In genomic region chr7:75611557-75612178, GRCh38 we compare ENCODE assay signal across 11 cellular contexts.
DNase-seq lines count a peak whose midpoint lies in the region; ATAC-seq and TF ChIP-seq lines count a peak whose summit lies in the region.
"Had no signal": no experiment of that assay in that cellular context is flagged by ENCODE, and none has a peak within 500 bp of the region (broad histone marks: within the 10 kb centered on the region; RNA-seq: fewer than 3 reads in every experiment).

No MANE protein-coding gene starts in this region.

- intact Hi-C loops in mucosa of descending colon (cut with DNase I, micrococcal nuclease) (no loop called here), natural killer cell (cut with micrococcal nuclease) (no loop called here)

- no peaks in the 10 kb centered on the region for H3K36me3 Mint-ChIP-seq in natural killer cell
- H3K36me3 Mint-ChIP-seq in activated T-cell treated with anti-CD3 and anti-CD28 coated beads, Interleukin-2, amount 50 U/mL, for 4 hours (ENCODE audit: insufficient read depth) = no peaks in the 10 kb centered on the region

- TF ChIP-seq POLR2A in tibial nerve (IDR thresholded peaks at IDR 0.05) = peak in 1 of 2 donors; percentile 21

- TF ChIP-seq EP300 in tibial nerve (IDR thresholded peaks at IDR 0.05) = peak; percentile 80 to 94

- no peaks in the 10 kb centered on the region for H3K27me3 Mint-ChIP-seq in natural killer cell (ENCODE audit: low read depth in 2 of 2)
- H3K27me3 Mint-ChIP-seq in activated T-cell treated with anti-CD3 and anti-CD28 coated beads, Interleukin-2, amount 50 U/mL, for 4 hours (ENCODE audit: low read depth) = no peaks in the 10 kb centered on the region

- H3K27ac Mint-ChIP-seq in natural killer cell = no peak overlapping the region
- H3K27ac Mint-ChIP-seq: T-helper 1 cell treated with Interleukin-12 subunit alpha and Interleukin-12 subunit beta and Interleukin-4 antibody, amounts not matched to agents 30 μg/mL and 1 μg/mL, for 36 hours had no signal

- no peaks in the 10 kb centered on the region for H3K9me3 ChIP-seq in mucosa of descending colon
- no peaks in the 10 kb centered on the region for H3K9me3 ChIP-seq in tibial nerve
- H3K9me3 ChIP-seq in SJCRH30 (replicated peaks) = no peaks in the 10 kb centered on the region
- H3K9me3 ChIP-seq: MG63 had no signal

- no peak overlapping the region for H3K4me3 Mint-ChIP-seq in natural killer cell
- no peak overlapping the region for H3K4me3 Mint-ChIP-seq in activated T-cell treated with anti-CD3 and anti-CD28 coated beads, Interleukin-2, amount 50 U/mL, for 4 hours
- H3K4me3 Mint-ChIP-seq: T-helper 1 cell treated with Interleukin-12 subunit alpha and Interleukin-12 subunit beta and Interleukin-4 antibody, amounts not matched to agents 30 μg/mL and 1 μg/mL, for 36 hours had no signal

- H3K27me3 ChIP-seq in tibial nerve = no peaks in the 10 kb centered on the region
- no peaks in the 10 kb centered on the region for H3K27me3 ChIP-seq in SJCRH30
- H3K27me3 ChIP-seq: MG63 had no signal

- no peaks in the 10 kb centered on the region for H3K4me1 ChIP-seq in mucosa of descending colon (ENCODE audit: low read depth)
- H3K4me1 ChIP-seq in tibial nerve = peaks cover 0 to 45% (median 1%) of the 10 kb centered on the region in 4 donors
- H3K4me1 ChIP-seq in SJCRH30 = peaks cover 6% of the 10 kb centered on the region; the same call in 1 of the 2 replicates

- no peaks in the 10 kb centered on the region for H3K9me3 Mint-ChIP-seq in natural killer cell
- no peaks in the 10 kb centered on the region for H3K9me3 Mint-ChIP-seq in activated T-cell treated with anti-CD3 and anti-CD28 coated beads, Interleukin-2, amount 50 U/mL, for 4 hours
- H3K9me3 Mint-ChIP-seq: T-helper 1 cell treated with Interleukin-12 subunit alpha and Interleukin-12 subunit beta and Interleukin-4 antibody, amounts not matched to agents 30 μg/mL and 1 μg/mL, for 36 hours had no signal

- no peak overlapping the region for H3K4me3 ChIP-seq in mucosa of descending colon
- H3K4me3 ChIP-seq in tibial nerve = peak overlapping the region in 1 of 4 donors; percentile 24
- no peak overlapping the region for H3K4me3 ChIP-seq in SJCRH30
- H3K4me3 ChIP-seq: MG63 had no signal

- H3K27ac ChIP-seq in tibial nerve = peak overlapping the region; percentile 14 to 90 (median 76)
- no peak overlapping the region for H3K27ac ChIP-seq in SJCRH30

- no peaks in the 10 kb centered on the region for H3K36me3 ChIP-seq in mucosa of descending colon (ENCODE audit: low read depth)
- H3K36me3 ChIP-seq in tibial nerve = no peaks in the 10 kb centered on the region
- no peaks in the 10 kb centered on the region; the same call in 1 of the 2 replicates for H3K36me3 ChIP-seq in SJCRH30
- H3K36me3 ChIP-seq: MG63 had no signal

- ATAC-seq in mucosa of descending colon (peak; percentile 28), natural killer cell (no peak)
- ATAC-seq in activated T-cell treated with anti-CD3 and anti-CD28 coated beads, Interleukin-2, amount 50 U/mL, for 4 hours = no peak

- WGBS in tibial nerve, 2 donors = 32 to 48% methylated on average over 13 to 16 of the region's 16 CpGs

- DNase-seq in UCSD-AML1 (lab: John Stamatoyannopoulos, UW; ENCODE audit: unreplicated experiment) (peak; percentile 76), globus pallidus (ENCODE audit: low spot score) (peak; percentile 98), mucosa of descending colon (peak in 2 of 3 donors; percentile 29 to 60), tibial nerve (ENCODE audit: low spot score in 2 of 2) (peak; percentile 40 to 43), natural killer cell (no peak), NCI-H446 treated with DMSO at 0.1 percent for 48 hours (lab: John Stamatoyannopoulos, UW) (no peak), SJCRH30 (no peak)
- DNase-seq in activated T-cell treated with anti-CD3 and anti-CD28 coated beads, Interleukin-2, amount 50 U/mL, for 4 hours = no peak
- DNase-seq: kidney glomerular epithelial cell, MG63 had no signal

- TF ChIP-seq CTCF in mucosa of descending colon (IDR thresholded peaks at IDR 0.05) (no peak), tibial nerve (IDR thresholded peaks at IDR 0.05) (peak in 2 of 5 experiments; percentile 10 to 18), natural killer cell (IDR thresholded peaks at IDR 0.05) (no peak)

- H3K4me1 Mint-ChIP-seq in natural killer cell = peaks cover 2 to 9% of the 10 kb centered on the region in 2 donors
- H3K4me1 Mint-ChIP-seq in activated T-cell treated with anti-CD3 and anti-CD28 coated beads, Interleukin-2, amount 50 U/mL, for 4 hours (ENCODE audit: low read depth) = peaks cover 2% of the 10 kb centered on the region

Comparison
In these comparisons a context has a peak if more than half of its experiments do, and no peak if none do; other contexts are left out.
1. DNase-seq: peak in UCSD-AML1 (single experiment), globus pallidus (single experiment), mucosa of descending colon (2 of 3) and tibial nerve (2 of 2); none in natural killer cell (single experiment), NCI-H446 treated with DMSO at 0.1 percent for 48 hours (single experiment), activated T-cell treated with anti-CD3 and anti-CD28 coated beads, Interleukin-2, amount 50 U/mL, for 4 hours (single experiment) and SJCRH30 (0 of 2).